8 cellular contexts compared by ENCODE assay signal in genomic region chr1:204084247-204084772, GRCh38. TPM values are rescaled to one million over a fixed set of nuclear protein-coding genes. Genes with fewer than 3 reads are reported as not detected.
DNase-seq lines count a peak whose midpoint lies in the region; ATAC-seq and TF ChIP-seq lines count a peak whose summit lies in the region.

No MANE protein-coding gene starts in this region.

- POLR2A ChIA-PET in MCF 10A (lab: Yijun Ruan, JAX) = interaction anchor here (0.9 to 1.6 kb wide), 3 partner anchors 10 to 45 kb away, joined by 3 to 7 read pairs (median 4); no protein-coding TSS in a partner anchor
- POLR2A ChIA-PET in CD4-positive, alpha-beta memory T cell (lab: Charles Lee; ENCODE audit: partially characterized antibody) = no interaction called here

- peaks cover 49% of the 10 kb centered on the region for H3K4me1 Mint-ChIP-seq in MCF 10A (ENCODE audit: insufficient read depth, unreplicated experiment)
- peaks cover 1 to 24% (median 7%) of the 10 kb centered on the region in 4 donors for H3K4me1 Mint-ChIP-seq in CD4-positive, alpha-beta memory T cell

- 32% methylated on average over 4 of the region's 4 CpGs for WGBS in mammary epithelial cell (ENCODE audit: low coverage, missing lambda C conversion rate)
- 31 to 34% methylated on average over 4 of the region's 4 CpGs for WGBS in aorta, 2 donors

- peaks cover 76% of the 10 kb centered on the region for H3K79me2 ChIP-seq in mammary epithelial cell (ENCODE audit: insufficient read depth, low read length)

- intact Hi-C loops in MCF 10A (cut with micrococcal nuclease) = no loop called here
- intact Hi-C loops in mammary epithelial cell (cut with micrococcal nuclease) = no loop called here
- intact Hi-C loops in aorta (cut with DNase I) = no loop called here
- intact Hi-C loops in CD4-positive, alpha-beta memory T cell (cut with micrococcal nuclease) = no loop called here

- H3K36me3 ChIP-seq in mammary epithelial cell (ENCODE audit: insufficient read depth, low read length) (no peaks in the 10 kb centered on the region), aorta (ENCODE audit: control insufficient read depth in 1 of 2, insufficient read depth in 2 of 2, low read length in 1 of 2) (no peaks in the 10 kb centered on the region)
- no peaks in the 10 kb centered on the region for H3K36me3 ChIP-seq in CD4-positive, alpha-beta memory T cell (ENCODE audit: insufficient read depth, low read length)

- H3K27ac Mint-ChIP-seq in MCF 10A (ENCODE audit: low read depth, unreplicated experiment) = peak overlapping the region; percentile 68
- peak overlapping the region in 1 of 7 donors; percentile 48 for H3K27ac Mint-ChIP-seq in CD4-positive, alpha-beta memory T cell

- no TSS peak for BruUV-seq in MCF 10A (replicated peaks; lab: Mats Ljungman, UMichigan)
- no TSS peak for BruUV-seq in mammary epithelial cell (replicated peaks; lab: Mats Ljungman, UMichigan)

- ATAC-seq in aorta (ENCODE audit: low FRiP score) = peak; percentile 13

- CTCF ChIA-PET in MCF 10A (lab: Yijun Ruan, JAX) = interaction anchor here (0.6 to 0.8 kb wide), 2 partner anchors 79 to 314 kb away, joined by 3 read pairs; no protein-coding TSS in a partner anchor
- CTCF ChIA-PET in mammary epithelial cell (lab: Charles Lee; ENCODE audit: low non-redundant PET) = no interaction called here
- CTCF ChIA-PET in CD4-positive, alpha-beta memory T cell (lab: Charles Lee; ENCODE audit: partially characterized antibody) = no interaction called here

- H4K20me1 ChIP-seq in mammary epithelial cell (ENCODE audit: insufficient read depth, low read length) = no peaks in the 10 kb centered on the region

- H3K9ac ChIP-seq in mammary epithelial cell (ENCODE audit: insufficient read depth, low read length) = no peak overlapping the region

- H3K36me3 Mint-ChIP-seq in MCF 10A (ENCODE audit: insufficient read depth, unreplicated experiment) = peaks cover 6% of the 10 kb centered on the region
- no peaks in the 10 kb centered on the region for H3K36me3 Mint-ChIP-seq in CD4-positive, alpha-beta memory T cell

- H3K4me1 ChIP-seq in mammary epithelial cell (ENCODE audit: insufficient read depth, low read length) (peaks cover 39% of the 10 kb centered on the region), aorta (ENCODE audit: control insufficient read depth in 1 of 2, insufficient read depth in 2 of 2, low read length in 2 of 2) (peaks cover 0 to 3% of the 10 kb centered on the region in 2 donors)
- H3K4me1 ChIP-seq in CD4-positive, alpha-beta memory T cell (ENCODE audit: insufficient read depth, low read length) = no peaks in the 10 kb centered on the region

- no peak overlapping the region for H3K4me2 ChIP-seq in mammary epithelial cell (ENCODE audit: insufficient read depth, low read depth, low read length)

- no peak overlapping the region for H3K4me3 ChIP-seq in mammary epithelial cell (replicated peaks in 1 of 3; ENCODE audit: insufficient read depth in 1 of 3, low read depth in 2 of 3, low read length in 3 of 3)
- H3K4me3 ChIP-seq in aorta (ENCODE audit: low read length in 2 of 2) = no peak overlapping the region
- H3K4me3 ChIP-seq in CD4-positive, alpha-beta memory T cell (ENCODE audit: low read length in 2 of 2) = no peak overlapping the region

- no peaks in the 10 kb centered on the region for H3K9me3 ChIP-seq in mammary epithelial cell (replicated peaks; ENCODE audit: insufficient read depth, low read length)
- no peaks in the 10 kb centered on the region for H3K9me3 ChIP-seq in aorta (ENCODE audit: control insufficient read depth, low read length)
- no peaks in the 10 kb centered on the region for H3K9me3 ChIP-seq in CD4-positive, alpha-beta memory T cell (ENCODE audit: control insufficient read depth in 1 of 2, low read length in 2 of 2)

- no peaks in the 10 kb centered on the region for H3K9me3 Mint-ChIP-seq in MCF 10A (ENCODE audit: unreplicated experiment)
- no peaks in the 10 kb centered on the region for H3K9me3 Mint-ChIP-seq in CD4-positive, alpha-beta memory T cell

- no peak for TF ChIP-seq CTCF in MCF 10A (IDR thresholded peaks at IDR 0.05; ENCODE audit: unreplicated experiment)
- no peak for TF ChIP-seq CTCF in mammary epithelial cell (conservative IDR thresholded peaks at IDR 0.05 in 1 of 2, IDR thresholded peaks at IDR 0.05 in 1 of 2; ENCODE audit: extremely low read depth in 1 of 2, insufficient read depth in 1 of 2, low read depth in 1 of 2, low read length in 2 of 2)

- H3K27me3 ChIP-seq in mammary epithelial cell (ENCODE audit: insufficient read depth, low read length) (no peaks in the 10 kb centered on the region), aorta (ENCODE audit: control insufficient read depth in 1 of 2, insufficient read depth in 2 of 2, low read length in 1 of 2) (no peaks in the 10 kb centered on the region)
- H3K27me3 ChIP-seq in CD4-positive, alpha-beta memory T cell (ENCODE audit: insufficient read depth, low read length) = no peaks in the 10 kb centered on the region

- H2AFZ ChIP-seq in mammary epithelial cell (ENCODE audit: low read depth, low read length) = no peak overlapping the region

- in situ Hi-C loops in mammary epithelial cell (cut with MboI; ENCODE audit: low sequenced_read_pairs in 2 of 2) (no loop called here), T47D (cut with HindIII; ENCODE audit: low pct_unique_long_range_greater_than_20kb, low sequenced_read_pairs) (no loop called here)

- H3K27me3 Mint-ChIP-seq in MCF 10A (ENCODE audit: insufficient read depth, unreplicated experiment) = no peaks in the 10 kb centered on the region
- H3K27me3 Mint-ChIP-seq in CD4-positive, alpha-beta memory T cell = no peaks in the 10 kb centered on the region

- H3K27ac ChIP-seq in mammary epithelial cell (ENCODE audit: insufficient read depth, low read depth, low read length) = no peak overlapping the region
- H3K27ac ChIP-seq in aorta (ENCODE audit: low read depth in 1 of 2, low read length in 2 of 2) = peak overlapping the region in 1 of 2 donors; percentile 7
- no peak overlapping the region for H3K27ac ChIP-seq in CD4-positive, alpha-beta memory T cell (ENCODE audit: low read depth, low read length)

- no peak overlapping the region for H3K4me3 Mint-ChIP-seq in MCF 10A (ENCODE audit: unreplicated experiment)
- H3K4me3 Mint-ChIP-seq in CD4-positive, alpha-beta memory T cell = no peak overlapping the region

- dilution Hi-C loops in mammary epithelial cell (cut with HindIII; ENCODE audit: low sequenced_read_pairs) = no loop called here

- DNase-seq in MCF 10A (ENCODE audit: unreplicated experiment) = no peak
- no peak for DNase-seq in mammary epithelial cell
- peak; percentile 62 to 92 for DNase-seq in T47D (ENCODE audit: low read depth in 1 of 2, low spot score in 1 of 2)
- DNase-seq in medulla oblongata (ENCODE audit: extremely low spot score) = peak; percentile 72
- DNase-seq in aorta = peak in 1 of 2 donors; percentile 73
- DNase-seq in stimulated activated CD4-positive, alpha-beta T cell treated with anti-CD3 and anti-CD28 coated beads, Interleukin-2, amount 100 ng/mL, for 24 hours = no peak
- DNase-seq in CD4-positive, alpha-beta memory T cell = no peak
- no peak for DNase-seq in epidermal melanocyte (ENCODE audit: insufficient read length, low spot score)

RNA-seq across cellular contexts. Expression of gene SOX13, which starts 11.4 kb away (rescaled TPM):
- 23.7 and 32.8 TPM in 2 replicates for total RNA-seq in MCF 10A (2022)
- 10 to 100 TPM in 1 of 2 donors, 1 to 10 TPM in 1; 7.8 to 22.0 TPM for total RNA-seq in mammary epithelial cell
- polyA plus RNA-seq in mammary epithelial cell = 13.2 TPM
- 18.0 TPM for polyA minus RNA-seq in mammary epithelial cell
- 10 to 100 TPM; 40.9 to 52.8 TPM for total RNA-seq in aorta
- 10 to 100 TPM in 1 of 2 donors, 1 to 10 TPM in 1; 9.6 to 16.3 TPM for polyA plus RNA-seq in aorta
- 10 to 100 TPM in 1 of 2 experiments, 1 to 10 TPM in 1; 9.1 to 12.0 TPM for total RNA-seq in CD4-positive, alpha-beta memory T cell
- polyA plus RNA-seq in CD4-positive, alpha-beta memory T cell = 1 to 10 TPM in 1 of 2 donors, under 1 TPM in 1; 0.94 to 2.8 TPM

Comparison
In these comparisons a context has a peak if more than half of its experiments do, and no peak if none do; other contexts are left out.
1. DNase-seq: peak in T47D (2 of 2) and medulla oblongata (single experiment); none in MCF 10A (single experiment), mammary epithelial cell (single experiment), stimulated activated CD4-positive, alpha-beta T cell treated with anti-CD3 and anti-CD28 coated beads, Interleukin-2, amount 100 ng/mL, for 24 hours (0 of 2), CD4-positive, alpha-beta memory T cell (0 of 5) and epidermal melanocyte (single experiment).